In the genomic region with DNA sequence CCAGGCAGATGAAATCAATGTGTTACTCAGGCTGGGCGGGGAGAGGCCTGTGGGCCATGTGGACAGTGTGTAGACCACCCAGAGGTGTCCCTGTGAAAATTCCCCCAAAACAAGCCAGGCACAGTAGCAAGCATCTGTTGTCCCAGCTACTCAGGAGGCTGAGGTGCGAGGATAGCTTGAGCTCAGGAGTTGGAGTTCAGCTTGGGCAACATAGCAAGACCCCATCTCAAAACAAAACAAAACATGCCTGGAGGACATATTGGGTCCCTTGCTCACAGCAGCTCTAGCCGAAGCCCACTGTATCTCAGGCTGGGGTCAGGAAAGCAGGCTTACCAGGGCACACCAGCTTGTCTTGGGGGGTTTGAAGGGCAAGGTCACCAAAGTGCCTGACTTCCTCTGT, we compare ENCODE assay signal across 21 cellular contexts. TPM values are rescaled to one million over a fixed set of nuclear protein-coding genes. Genes with fewer than 3 reads are reported as not detected.
DNase-seq lines count a peak whose midpoint lies in the region; ATAC-seq and TF ChIP-seq lines count a peak whose summit lies in the region.
"Had no signal": no experiment of that assay in that cellular context is flagged by ENCODE, and none has a peak within 500 bp of the region (broad histone marks: within the 10 kb centered on the region; RNA-seq: fewer than 3 reads in every experiment).

No MANE protein-coding gene starts in this region.

- POLR2A ChIA-PET in CD8-positive, alpha-beta memory T cell (lab: Charles Lee) = interaction anchor here (0.6 kb wide), 1 partner anchor 43 kb away, joined by 3 read pairs; no protein-coding TSS in a partner anchor
- POLR2A ChIA-PET in activated CD8-positive, alpha-beta T cell treated with anti-CD3 and anti-CD28 coated beads, Interleukin-2, amount 10 ng/mL, durations not matched to agents 7 days and 5 days (lab: Charles Lee) = interaction anchor here (1.5 to 7.2 kb wide), 2 partner anchors 20 to 90 kb away, joined by 5 to 129 read pairs; no protein-coding TSS in a partner anchor

- H3K27me3 Mint-ChIP-seq in T-helper 2 cell treated with Interferon-gamma antibody and Interleukin-4, amounts not matched to agents 5 μg/mL and 100 μg/mL, for 36 hours (ENCODE audit: low read depth) = peaks cover 2% of the 10 kb centered on the region
- peaks cover 0 to 4% of the 10 kb centered on the region in 2 donors for H3K27me3 Mint-ChIP-seq in CD8-positive, alpha-beta memory T cell
- H3K27me3 Mint-ChIP-seq in activated naive CD8-positive, alpha-beta T cell treated with anti-CD3 and anti-CD28 coated beads, Interleukin-2, amount 50 U/mL, for 24 hours = peaks cover 6% of the 10 kb centered on the region
- H3K27me3 Mint-ChIP-seq in nephron progenitor cell (ENCODE audit: low read depth, poor library complexity) = peaks cover 9% of the 10 kb centered on the region
- no peaks in the 10 kb centered on the region for H3K27me3 Mint-ChIP-seq in activated CD8-positive, alpha-beta T cell treated with anti-CD3 and anti-CD28 coated beads, Interleukin-2, amount 10 ng/mL, durations not matched to agents 7 days and 5 days (ENCODE audit: low read depth)

- TF ChIP-seq CTCF in nephron progenitor cell (IDR thresholded peaks at IDR 0.05) = no peak

- H3K36me3 Mint-ChIP-seq in T-helper 2 cell treated with Interferon-gamma antibody and Interleukin-4, amounts not matched to agents 5 μg/mL and 100 μg/mL, for 36 hours (ENCODE audit: low read depth) = peaks cover 9% of the 10 kb centered on the region
- H3K36me3 Mint-ChIP-seq in CD8-positive, alpha-beta memory T cell = peaks cover 0 to 19% (median 0%) of the 10 kb centered on the region in 3 donors
- H3K36me3 Mint-ChIP-seq in activated naive CD8-positive, alpha-beta T cell treated with anti-CD3 and anti-CD28 coated beads, Interleukin-2, amount 50 U/mL, for 24 hours (ENCODE audit: low read depth) = peaks cover 12% of the 10 kb centered on the region
- peaks cover 12% of the 10 kb centered on the region for H3K36me3 Mint-ChIP-seq in nephron progenitor cell (ENCODE audit: low read depth)
- peaks cover 17% of the 10 kb centered on the region for H3K36me3 Mint-ChIP-seq in activated CD8-positive, alpha-beta T cell treated with anti-CD3 and anti-CD28 coated beads, Interleukin-2, amount 10 ng/mL, durations not matched to agents 7 days and 5 days (ENCODE audit: low read depth)

- peak overlapping the region; percentile 34 for H3K4me3 Mint-ChIP-seq in T-helper 2 cell treated with Interferon-gamma antibody and Interleukin-4, amounts not matched to agents 5 μg/mL and 100 μg/mL, for 36 hours
- H3K4me3 Mint-ChIP-seq in CD8-positive, alpha-beta memory T cell = peak overlapping the region in 4 of 7 donors; percentile 16 to 81 (median 30)
- peak overlapping the region; percentile 16 for H3K4me3 Mint-ChIP-seq in activated naive CD8-positive, alpha-beta T cell treated with anti-CD3 and anti-CD28 coated beads, Interleukin-2, amount 50 U/mL, for 24 hours
- H3K4me3 Mint-ChIP-seq in nephron progenitor cell = peak overlapping the region; percentile 50
- H3K4me3 Mint-ChIP-seq in activated CD8-positive, alpha-beta T cell treated with anti-CD3 and anti-CD28 coated beads, Interleukin-2, amount 10 ng/mL, durations not matched to agents 7 days and 5 days = no peak overlapping the region

- peaks cover 12% of the 10 kb centered on the region for H3K4me1 Mint-ChIP-seq in T-helper 2 cell treated with Interferon-gamma antibody and Interleukin-4, amounts not matched to agents 5 μg/mL and 100 μg/mL, for 36 hours (ENCODE audit: low read depth)
- H3K4me1 Mint-ChIP-seq in CD8-positive, alpha-beta memory T cell = peaks cover 12 to 31% (median 15%) of the 10 kb centered on the region in 3 donors
- H3K4me1 Mint-ChIP-seq in activated naive CD8-positive, alpha-beta T cell treated with anti-CD3 and anti-CD28 coated beads, Interleukin-2, amount 50 U/mL, for 24 hours = peaks cover 28% of the 10 kb centered on the region
- peaks cover 12% of the 10 kb centered on the region for H3K4me1 Mint-ChIP-seq in nephron progenitor cell
- H3K4me1 Mint-ChIP-seq in activated CD8-positive, alpha-beta T cell treated with anti-CD3 and anti-CD28 coated beads, Interleukin-2, amount 10 ng/mL, durations not matched to agents 7 days and 5 days (ENCODE audit: low read depth) = peaks cover 16% of the 10 kb centered on the region

- no peaks in the 10 kb centered on the region for H3K9me3 Mint-ChIP-seq in T-helper 2 cell treated with Interferon-gamma antibody and Interleukin-4, amounts not matched to agents 5 μg/mL and 100 μg/mL, for 36 hours
- H3K9me3 Mint-ChIP-seq in CD8-positive, alpha-beta memory T cell = peaks cover 0 to 2% (median 0%) of the 10 kb centered on the region in 5 donors
- no peaks in the 10 kb centered on the region for H3K9me3 Mint-ChIP-seq in activated naive CD8-positive, alpha-beta T cell treated with anti-CD3 and anti-CD28 coated beads, Interleukin-2, amount 50 U/mL, for 24 hours
- H3K9me3 Mint-ChIP-seq in nephron progenitor cell = peaks cover 3% of the 10 kb centered on the region
- no peaks in the 10 kb centered on the region for H3K9me3 Mint-ChIP-seq in activated CD8-positive, alpha-beta T cell treated with anti-CD3 and anti-CD28 coated beads, Interleukin-2, amount 10 ng/mL, durations not matched to agents 7 days and 5 days (ENCODE audit: insufficient read depth)

- DNase-seq in T-helper 2 cell treated with Interferon-gamma antibody and Interleukin-4, amounts not matched to agents 5 μg/mL and 100 μg/mL, for 36 hours (ENCODE audit: low spot score) = no peak
- DNase-seq in T-helper 2 cell (no peak), nephron progenitor cell (no peak)
- no peak for DNase-seq in CD8-positive, alpha-beta memory T cell
- no peak for DNase-seq in activated naive CD8-positive, alpha-beta T cell treated with anti-CD3 and anti-CD28 coated beads, Interleukin-2, amount 50 U/mL, for 24 hours
- DNase-seq in activated CD4-positive, CD25-positive, alpha-beta regulatory T cell (lab: John Stamatoyannopoulos, UW) = no peak
- DNase-seq in activated CD8-positive, alpha-beta T cell treated with anti-CD3 and anti-CD28 coated beads, Interleukin-2, amount 10 ng/mL, durations not matched to agents 7 days and 5 days = no peak
- no peak for DNase-seq in effector memory CD4-positive, alpha-beta T cell
- DNase-seq: activated CD4-positive, alpha-beta T cell treated with anti-CD3 and anti-CD28 coated beads for 1 hour; activated CD8-positive, alpha-beta memory T cell treated with anti-CD3 and anti-CD28 coated beads, Interleukin-2, amount 50 U/mL, for 48 hours; NCI-H1048; NCI-H2029 treated with DMSO at 0.1 percent for 48 hours; NCI-H446 treated with DMSO at 0.1 percent for 48 hours; small intestine; stimulated activated naive CD8-positive, alpha-beta T cell treated with anti-CD3 and anti-CD28 coated beads, Interleukin-15, Interleukin-2, amounts not matched to agents 100 U/mL and 50 U/mL, for 24 hours; transverse colon had no signal

- peaks cover 13% of the 10 kb centered on the region for H3K4me1 ChIP-seq in CD8-positive, alpha-beta memory T cell (ENCODE audit: insufficient read depth, low read length)
- peaks cover 8% of the 10 kb centered on the region for H3K4me1 ChIP-seq in effector memory CD4-positive, alpha-beta T cell (ENCODE audit: control insufficient read depth, insufficient read depth, low read length, poor library complexity, severe bottlenecking)

- H3K27me3 ChIP-seq in CD8-positive, alpha-beta memory T cell (ENCODE audit: insufficient read depth, low read length, poor library complexity, severe bottlenecking) = no peaks in the 10 kb centered on the region
- H3K27me3 ChIP-seq in effector memory CD4-positive, alpha-beta T cell (replicated peaks; ENCODE audit: control insufficient read depth, insufficient read depth, low read length, poor library complexity, severe bottlenecking) = no peaks in the 10 kb centered on the region
- H3K27me3 ChIP-seq: neutrophil, transverse colon had no signal

- ATAC-seq in activated naive CD8-positive, alpha-beta T cell treated with anti-CD3 and anti-CD28 coated beads, Interleukin-2, amount 50 U/mL, for 24 hours = no peak
- no peak for ATAC-seq in activated CD8-positive, alpha-beta T cell treated with anti-CD3 and anti-CD28 coated beads, Interleukin-2, amount 10 ng/mL, durations not matched to agents 7 days and 5 days
- ATAC-seq: SK-N-SH treated with all-trans-retinoic acid at 6 μM for 48 hours; stimulated activated naive CD8-positive, alpha-beta T cell treated with anti-CD3 and anti-CD28 coated beads, Interleukin-15, Interleukin-2, amounts not matched to agents 100 U/mL and 50 U/mL, for 24 hours had no signal

- no peaks in the 10 kb centered on the region for H3K9me3 ChIP-seq in CD8-positive, alpha-beta memory T cell (ENCODE audit: low read length)
- no peaks in the 10 kb centered on the region for H3K9me3 ChIP-seq in effector memory CD4-positive, alpha-beta T cell (ENCODE audit: control insufficient read depth, low read length)
- H3K9me3 ChIP-seq: neutrophil, transverse colon had no signal

- H3K4me3 ChIP-seq in CD8-positive, alpha-beta memory T cell (ENCODE audit: low read length) = no peak overlapping the region
- H3K4me3 ChIP-seq in effector memory CD4-positive, alpha-beta T cell (ENCODE audit: insufficient read depth, low read depth, low read length, poor library complexity, severe bottlenecking) = no peak overlapping the region
- H3K4me3 ChIP-seq: coronary artery, HAP-1, transverse colon had no signal

- H3K36me3 ChIP-seq in CD8-positive, alpha-beta memory T cell (ENCODE audit: insufficient read depth, low read length) = no peaks in the 10 kb centered on the region
- peaks cover 5% of the 10 kb centered on the region for H3K36me3 ChIP-seq in effector memory CD4-positive, alpha-beta T cell (ENCODE audit: control insufficient read depth, insufficient read depth, low read length)
- H3K36me3 ChIP-seq: neutrophil, transverse colon had no signal

- no peak overlapping the region for H3K27ac ChIP-seq in CD8-positive, alpha-beta memory T cell (ENCODE audit: low read depth, low read length)
- H3K27ac ChIP-seq in effector memory CD4-positive, alpha-beta T cell (ENCODE audit: insufficient read depth, low read length, poor library complexity, severe bottlenecking) = no peak overlapping the region
- H3K27ac ChIP-seq: 22Rv1, coronary artery, neutrophil, transverse colon had no signal

- CTCF ChIA-PET in CD8-positive, alpha-beta memory T cell (lab: Charles Lee) = interaction anchor here (0.6 to 9.2 kb wide), 7 partner anchors 8 to 93 kb away, joined by 3 to 88 read pairs (median 4); no protein-coding TSS in a partner anchor
- CTCF ChIA-PET in activated CD8-positive, alpha-beta T cell treated with anti-CD3 and anti-CD28 coated beads, Interleukin-2, amount 10 ng/mL, durations not matched to agents 7 days and 5 days (lab: Charles Lee) = interaction anchor here (0.6 to 9.7 kb wide), 5 partner anchors 12 to 92 kb away, joined by 3 to 139 read pairs (median 5); no protein-coding TSS in a partner anchor

- H3K27ac Mint-ChIP-seq in T-helper 2 cell treated with Interferon-gamma antibody and Interleukin-4, amounts not matched to agents 5 μg/mL and 100 μg/mL, for 36 hours = peak overlapping the region; percentile 70
- peak overlapping the region in 6 of 8 donors; percentile 17 to 74 (median 68) for H3K27ac Mint-ChIP-seq in CD8-positive, alpha-beta memory T cell
- no peak overlapping the region for H3K27ac Mint-ChIP-seq in activated naive CD8-positive, alpha-beta T cell treated with anti-CD3 and anti-CD28 coated beads, Interleukin-2, amount 50 U/mL, for 24 hours
- H3K27ac Mint-ChIP-seq in nephron progenitor cell = no peak overlapping the region
- H3K27ac Mint-ChIP-seq in activated CD8-positive, alpha-beta T cell treated with anti-CD3 and anti-CD28 coated beads, Interleukin-2, amount 10 ng/mL, durations not matched to agents 7 days and 5 days = no peak overlapping the region

RNA-seq across cellular contexts. Expression of a gene that starts 4.3 kb away (rescaled TPM):
- total RNA-seq in CD8-positive, alpha-beta memory T cell = 1,000 to 10,000 TPM; 2,403 to 2,474 TPM
- 1,830 TPM for polyA plus RNA-seq in CD8-positive, alpha-beta memory T cell
- total RNA-seq in activated CD8-positive, alpha-beta T cell treated with anti-CD3 and anti-CD28 coated beads, Interleukin-2, amount 10 ng/mL, durations not matched to agents 7 days and 5 days = 1,000 to 10,000 TPM; 1,769 to 1,842 TPM

Comparison
In these comparisons a context has a peak if more than half of its experiments do, and no peak if none do; other contexts are left out.
1. H3K27ac Mint-ChIP-seq: peak in T-helper 2 cell treated with Interferon-gamma antibody and Interleukin-4, amounts not matched to agents 5 μg/mL and 100 μg/mL, for 36 hours (single experiment) and CD8-positive, alpha-beta memory T cell (6 of 8); none in activated naive CD8-positive, alpha-beta T cell treated with anti-CD3 and anti-CD28 coated beads, Interleukin-2, amount 50 U/mL, for 24 hours (single experiment), nephron progenitor cell (single experiment) and activated CD8-positive, alpha-beta T cell treated with anti-CD3 and anti-CD28 coated beads, Interleukin-2, amount 10 ng/mL, durations not matched to agents 7 days and 5 days (single experiment).